Comparison of ENCODE assay signal across 9 cellular contexts in the genomic region with DNA sequence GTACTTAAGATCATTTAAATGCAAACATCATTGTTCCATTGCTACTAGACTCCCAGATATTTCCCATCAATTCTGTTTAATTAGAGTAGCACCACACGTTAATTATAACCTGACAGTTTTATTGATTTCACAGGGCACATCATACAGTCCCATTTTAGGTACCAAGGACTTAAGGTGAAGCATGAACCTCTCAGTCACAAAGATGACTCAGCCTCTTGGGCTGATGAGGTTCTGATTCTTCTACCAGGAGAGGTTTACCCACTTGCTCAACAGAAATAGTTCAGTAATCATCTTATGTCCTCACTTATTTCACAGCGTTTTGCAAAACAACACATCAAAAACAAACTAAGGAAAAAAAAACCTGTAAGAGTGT.
DNase-seq lines count a peak whose midpoint lies in the region; ATAC-seq and TF ChIP-seq lines count a peak whose summit lies in the region.
"Had no signal": no experiment of that assay in that cellular context is flagged by ENCODE, and none has a peak within 500 bp of the region (broad histone marks: within the 10 kb centered on the region; RNA-seq: fewer than 3 reads in every experiment).

No MANE protein-coding gene starts in this region.

- peak; percentile 43 to 71 (median 60) for ATAC-seq in psoas muscle
- no peak for ATAC-seq in GM21723 (IDR thresholded peaks at IDR 0.05; ENCODE audit: unreplicated experiment)

- H3K9ac ChIP-seq in SK-N-MC (ENCODE audit: insufficient read length): no peak overlapping the region

- no peaks in the 10 kb centered on the region for H3K9me3 ChIP-seq in SK-N-MC (ENCODE audit: low read depth, low read length)
- H3K9me3 ChIP-seq in psoas muscle: no peaks in the 10 kb centered on the region

- H3K36me3 ChIP-seq in SK-N-MC (ENCODE audit: insufficient read depth, low read length) (no peaks in the 10 kb centered on the region), psoas muscle (ENCODE audit: insufficient read depth in 1 of 2, low read depth in 1 of 2) (no peaks in the 10 kb centered on the region)

- H3K4me3 ChIP-seq in SK-N-MC (peak overlapping the region; percentile 63), epithelial cell of proximal tubule (ENCODE audit: low read depth, low read length) (no peak overlapping the region), psoas muscle (peak overlapping the region; percentile 59)

- H3K27ac ChIP-seq in SK-N-MC (no peak overlapping the region), psoas muscle (peak overlapping the region; percentile 89)

- TF ChIP-seq CTCF in epithelial cell of proximal tubule (conservative IDR thresholded peaks at IDR 0.05; ENCODE audit: low read depth, low read length) (no peak), psoas muscle (IDR thresholded peaks at IDR 0.05) (no peak)

- H3K27me3 ChIP-seq in psoas muscle (ENCODE audit: insufficient read depth in 3 of 3, low read length in 2 of 3): no peaks in the 10 kb centered on the region

- H3K4me1 ChIP-seq in psoas muscle: peaks cover 89% of the 10 kb centered on the region

- intact Hi-C loops in psoas muscle (cut with DNase I): loop anchor here (2.0 to 5.0 kb wide), 3 partner anchors 36 to 101 kb away; partner anchors contain the start of gene HIVEP2 (in 1 of the 2)

- WGBS in psoas muscle, 3 donors: 8 to 18% (median 16%) methylated on average over 2 of the region's 2 CpGs

- peak; percentile 26 for DNase-seq in GM03348 (ENCODE audit: low spot score)
- DNase-seq in SK-N-MC (ENCODE audit: low read depth, low spot score): no peak
- DNase-seq in epithelial cell of proximal tubule (ENCODE audit: low read depth): peak; percentile 78
- no peak for DNase-seq in psoas muscle
- no peak for DNase-seq in NCI-H2171 treated with DMSO at 0.1 percent for 48 hours (lab: John Stamatoyannopoulos, UW)
- no peak for DNase-seq in globus pallidus (ENCODE audit: low spot score)
- no peak for DNase-seq in NK-92 (lab: John Stamatoyannopoulos, UW; ENCODE audit: unreplicated experiment)
- DNase-seq: activated CD4-positive, CD25-positive, alpha-beta regulatory T cell treated with anti-CD3 and anti-CD28 coated beads, Interleukin-2, amount 50 U/mL, for 72 hours had no signal

Comparison
In these comparisons a context has a peak if more than half of its experiments do, and no peak if none do; other contexts are left out.
1. DNase-seq: peak in GM03348 (single experiment) and epithelial cell of proximal tubule (single experiment); none in SK-N-MC (single experiment), psoas muscle (0 of 2), NCI-H2171 treated with DMSO at 0.1 percent for 48 hours (single experiment), globus pallidus (single experiment) and NK-92 (single experiment).